In the genomic region with DNA sequence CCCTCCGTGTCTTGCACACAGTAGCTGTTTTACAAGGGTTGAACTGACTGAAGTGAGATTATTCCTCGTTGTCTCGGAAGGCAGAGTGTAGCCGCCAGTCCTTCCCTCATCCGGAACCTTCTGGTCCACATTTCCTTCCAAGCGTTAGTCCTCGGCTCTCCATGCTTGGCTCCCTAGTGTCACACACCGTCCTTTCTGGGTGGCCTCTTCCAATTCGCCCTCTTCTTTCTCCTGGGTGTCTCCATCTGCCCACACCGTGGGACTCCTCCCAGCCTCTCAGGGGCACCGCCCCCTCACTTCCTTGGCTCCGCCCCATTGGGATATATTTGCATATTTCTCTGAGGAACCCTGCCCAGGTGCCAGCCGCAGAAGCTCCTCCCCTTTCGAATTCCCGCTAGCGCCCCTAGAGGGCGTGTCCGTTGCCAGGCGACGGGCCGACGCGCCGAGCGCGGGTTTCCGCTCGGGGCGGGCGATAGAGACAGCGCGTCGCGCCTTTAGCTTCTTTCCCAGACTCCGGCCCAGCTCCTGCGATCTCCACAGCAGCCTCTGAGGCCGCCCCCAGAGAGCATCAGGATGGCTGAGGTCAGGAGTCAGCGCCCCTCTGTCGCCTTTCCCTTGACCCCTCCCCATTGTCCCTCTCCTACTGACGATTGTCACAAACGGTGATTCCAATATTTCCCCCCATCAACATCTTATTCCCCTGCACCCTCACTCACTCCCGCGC, we compare ENCODE assay signal across 1 cellular context.
TF ChIP-seq lines count a peak whose summit lies in the region.

A gene with protein sequence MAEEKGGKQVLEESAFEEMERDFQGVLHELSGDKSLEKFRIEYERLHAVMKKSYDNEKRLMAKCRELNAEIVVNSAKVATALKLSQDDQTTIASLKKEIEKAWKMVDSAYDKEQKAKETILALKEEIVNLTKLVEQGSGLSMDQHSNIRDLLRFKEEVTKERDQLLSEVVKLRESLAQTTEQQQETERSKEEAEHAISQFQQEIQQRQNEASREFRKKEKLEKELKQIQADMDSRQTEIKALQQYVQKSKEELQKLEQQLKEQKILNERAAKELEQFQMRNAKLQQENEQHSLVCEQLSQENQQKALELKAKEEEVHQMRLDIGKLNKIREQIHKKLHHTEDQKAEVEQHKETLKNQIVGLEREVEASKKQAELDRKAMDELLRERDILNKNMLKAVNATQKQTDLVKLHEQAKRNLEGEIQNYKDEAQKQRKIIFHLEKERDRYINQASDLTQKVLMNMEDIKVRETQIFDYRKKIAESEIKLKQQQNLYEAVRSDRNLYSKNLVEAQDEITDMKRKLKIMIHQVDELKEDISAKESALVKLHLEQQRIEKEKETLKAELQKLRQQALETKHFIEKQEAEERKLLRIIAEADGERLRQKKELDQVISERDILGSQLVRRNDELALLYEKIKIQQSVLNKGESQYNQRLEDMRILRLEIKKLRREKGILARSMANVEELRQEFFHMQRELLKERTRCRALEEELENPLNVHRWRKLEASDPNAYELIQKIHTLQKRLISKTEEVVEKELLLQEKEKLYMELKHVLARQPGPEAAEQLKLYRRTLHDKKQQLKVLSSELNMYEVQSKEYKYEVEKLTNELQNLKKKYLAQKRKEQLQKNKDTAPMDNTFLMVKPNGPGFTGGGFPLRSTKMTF (plus strand): TSS at position 509 of the 724 bp plus-strand sequence. CDS start 65 bp downstream, at position 574.

TF ChIP-seq in H1, 55 proteins besides CTCF, POLR2A, EP300 and RAD21:
- TF ChIP-seq TAF7 (optimal IDR thresholded peaks at IDR 0.05; ENCODE audit: borderline replicate concordance, low read depth, low read length) (no peak), PHF8 (conservative IDR thresholded peaks at IDR 0.05; ENCODE audit: low read depth, low read length) (0 out of 2 replicates have a peak, but pooled peaks have one; percentile 31), CTBP2 (IDR thresholded peaks at IDR 0.05; ENCODE audit: borderline replicate concordance, insufficient read depth, insufficient read length, low read length) (no peak), CHD2 (IDR thresholded peaks at IDR 0.05; ENCODE audit: low read length) (no peak), SIN3A (conservative IDR thresholded peaks at IDR 0.05 in 1 of 2, IDR thresholded peaks at IDR 0.05 in 1 of 2; ENCODE audit: low read depth in 1 of 2, low read length in 2 of 2) (peak; percentile 82 to 98; a peak in 3 of 4 replicates), TEAD4 (IDR thresholded peaks at IDR 0.05; ENCODE audit: low read depth, low read length) (peak; percentile 47; the same call in 1 of the 2 replicates), SP1 (IDR thresholded peaks at IDR 0.05; ENCODE audit: low read depth, low read length) (peak; percentile 75), KDM1A (IDR thresholded peaks at IDR 0.05; ENCODE audit: borderline replicate concordance, low read length) (no peak), SAP30 (IDR thresholded peaks at IDR 0.05; ENCODE audit: insufficient read depth, insufficient replicate concordance, low read length) (no peak), KDM4A (IDR thresholded peaks at IDR 0.05; ENCODE audit: low read depth, low read length, severe bottlenecking) (peak; percentile 32), NRF1 (IDR thresholded peaks at IDR 0.05; ENCODE audit: low read depth, low read length) (no peak), EGR1 (IDR thresholded peaks at IDR 0.05; ENCODE audit: borderline replicate concordance, low read depth, low read length) (peak; percentile 50; the same call in 1 of the 2 replicates), TCF12 (IDR thresholded peaks at IDR 0.05; ENCODE audit: low read depth, low read length) (0 out of 2 replicates have a peak, but pooled peaks have one; percentile 26), TBP (IDR thresholded peaks at IDR 0.05; ENCODE audit: low read depth, low read length) (no peak), CBX5 (IDR thresholded peaks at IDR 0.05; ENCODE audit: low read depth, low read length) (no peak), FOSL1 (IDR thresholded peaks at IDR 0.05; ENCODE audit: insufficient read depth, low read depth, low read length) (no peak), SP4 (IDR thresholded peaks at IDR 0.05; ENCODE audit: low read length) (0 out of 2 replicates have a peak, but pooled peaks have one; percentile 59), HDAC2 (IDR thresholded peaks at IDR 0.05; ENCODE audit: borderline replicate concordance in 1 of 2, low read depth in 2 of 2, low read length in 2 of 2) (0 out of 4 replicates have a peak, but pooled peaks of 1 of the 2 experiments have one; percentile 53)
- TF ChIP-seq, protein P1, sequence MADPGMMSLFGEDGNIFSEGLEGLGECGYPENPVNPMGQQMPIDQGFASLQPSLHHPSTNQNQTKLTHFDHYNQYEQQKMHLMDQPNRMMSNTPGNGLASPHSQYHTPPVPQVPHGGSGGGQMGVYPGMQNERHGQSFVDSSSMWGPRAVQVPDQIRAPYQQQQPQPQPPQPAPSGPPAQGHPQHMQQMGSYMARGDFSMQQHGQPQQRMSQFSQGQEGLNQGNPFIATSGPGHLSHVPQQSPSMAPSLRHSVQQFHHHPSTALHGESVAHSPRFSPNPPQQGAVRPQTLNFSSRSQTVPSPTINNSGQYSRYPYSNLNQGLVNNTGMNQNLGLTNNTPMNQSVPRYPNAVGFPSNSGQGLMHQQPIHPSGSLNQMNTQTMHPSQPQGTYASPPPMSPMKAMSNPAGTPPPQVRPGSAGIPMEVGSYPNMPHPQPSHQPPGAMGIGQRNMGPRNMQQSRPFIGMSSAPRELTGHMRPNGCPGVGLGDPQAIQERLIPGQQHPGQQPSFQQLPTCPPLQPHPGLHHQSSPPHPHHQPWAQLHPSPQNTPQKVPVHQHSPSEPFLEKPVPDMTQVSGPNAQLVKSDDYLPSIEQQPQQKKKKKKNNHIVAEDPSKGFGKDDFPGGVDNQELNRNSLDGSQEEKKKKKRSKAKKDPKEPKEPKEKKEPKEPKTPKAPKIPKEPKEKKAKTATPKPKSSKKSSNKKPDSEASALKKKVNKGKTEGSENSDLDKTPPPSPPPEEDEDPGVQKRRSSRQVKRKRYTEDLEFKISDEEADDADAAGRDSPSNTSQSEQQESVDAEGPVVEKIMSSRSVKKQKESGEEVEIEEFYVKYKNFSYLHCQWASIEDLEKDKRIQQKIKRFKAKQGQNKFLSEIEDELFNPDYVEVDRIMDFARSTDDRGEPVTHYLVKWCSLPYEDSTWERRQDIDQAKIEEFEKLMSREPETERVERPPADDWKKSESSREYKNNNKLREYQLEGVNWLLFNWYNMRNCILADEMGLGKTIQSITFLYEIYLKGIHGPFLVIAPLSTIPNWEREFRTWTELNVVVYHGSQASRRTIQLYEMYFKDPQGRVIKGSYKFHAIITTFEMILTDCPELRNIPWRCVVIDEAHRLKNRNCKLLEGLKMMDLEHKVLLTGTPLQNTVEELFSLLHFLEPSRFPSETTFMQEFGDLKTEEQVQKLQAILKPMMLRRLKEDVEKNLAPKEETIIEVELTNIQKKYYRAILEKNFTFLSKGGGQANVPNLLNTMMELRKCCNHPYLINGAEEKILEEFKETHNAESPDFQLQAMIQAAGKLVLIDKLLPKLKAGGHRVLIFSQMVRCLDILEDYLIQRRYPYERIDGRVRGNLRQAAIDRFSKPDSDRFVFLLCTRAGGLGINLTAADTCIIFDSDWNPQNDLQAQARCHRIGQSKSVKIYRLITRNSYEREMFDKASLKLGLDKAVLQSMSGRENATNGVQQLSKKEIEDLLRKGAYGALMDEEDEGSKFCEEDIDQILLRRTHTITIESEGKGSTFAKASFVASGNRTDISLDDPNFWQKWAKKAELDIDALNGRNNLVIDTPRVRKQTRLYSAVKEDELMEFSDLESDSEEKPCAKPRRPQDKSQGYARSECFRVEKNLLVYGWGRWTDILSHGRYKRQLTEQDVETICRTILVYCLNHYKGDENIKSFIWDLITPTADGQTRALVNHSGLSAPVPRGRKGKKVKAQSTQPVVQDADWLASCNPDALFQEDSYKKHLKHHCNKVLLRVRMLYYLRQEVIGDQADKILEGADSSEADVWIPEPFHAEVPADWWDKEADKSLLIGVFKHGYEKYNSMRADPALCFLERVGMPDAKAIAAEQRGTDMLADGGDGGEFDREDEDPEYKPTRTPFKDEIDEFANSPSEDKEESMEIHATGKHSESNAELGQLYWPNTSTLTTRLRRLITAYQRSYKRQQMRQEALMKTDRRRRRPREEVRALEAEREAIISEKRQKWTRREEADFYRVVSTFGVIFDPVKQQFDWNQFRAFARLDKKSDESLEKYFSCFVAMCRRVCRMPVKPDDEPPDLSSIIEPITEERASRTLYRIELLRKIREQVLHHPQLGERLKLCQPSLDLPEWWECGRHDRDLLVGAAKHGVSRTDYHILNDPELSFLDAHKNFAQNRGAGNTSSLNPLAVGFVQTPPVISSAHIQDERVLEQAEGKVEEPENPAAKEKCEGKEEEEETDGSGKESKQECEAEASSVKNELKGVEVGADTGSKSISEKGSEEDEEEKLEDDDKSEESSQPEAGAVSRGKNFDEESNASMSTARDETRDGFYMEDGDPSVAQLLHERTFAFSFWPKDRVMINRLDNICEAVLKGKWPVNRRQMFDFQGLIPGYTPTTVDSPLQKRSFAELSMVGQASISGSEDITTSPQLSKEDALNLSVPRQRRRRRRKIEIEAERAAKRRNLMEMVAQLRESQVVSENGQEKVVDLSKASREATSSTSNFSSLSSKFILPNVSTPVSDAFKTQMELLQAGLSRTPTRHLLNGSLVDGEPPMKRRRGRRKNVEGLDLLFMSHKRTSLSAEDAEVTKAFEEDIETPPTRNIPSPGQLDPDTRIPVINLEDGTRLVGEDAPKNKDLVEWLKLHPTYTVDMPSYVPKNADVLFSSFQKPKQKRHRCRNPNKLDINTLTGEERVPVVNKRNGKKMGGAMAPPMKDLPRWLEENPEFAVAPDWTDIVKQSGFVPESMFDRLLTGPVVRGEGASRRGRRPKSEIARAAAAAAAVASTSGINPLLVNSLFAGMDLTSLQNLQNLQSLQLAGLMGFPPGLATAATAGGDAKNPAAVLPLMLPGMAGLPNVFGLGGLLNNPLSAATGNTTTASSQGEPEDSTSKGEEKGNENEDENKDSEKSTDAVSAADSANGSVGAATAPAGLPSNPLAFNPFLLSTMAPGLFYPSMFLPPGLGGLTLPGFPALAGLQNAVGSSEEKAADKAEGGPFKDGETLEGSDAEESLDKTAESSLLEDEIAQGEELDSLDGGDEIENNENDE (IDR thresholded peaks at IDR 0.05; ENCODE audit: insufficient replicate concordance, low read length), result no peak
- TF ChIP-seq, protein P2, sequence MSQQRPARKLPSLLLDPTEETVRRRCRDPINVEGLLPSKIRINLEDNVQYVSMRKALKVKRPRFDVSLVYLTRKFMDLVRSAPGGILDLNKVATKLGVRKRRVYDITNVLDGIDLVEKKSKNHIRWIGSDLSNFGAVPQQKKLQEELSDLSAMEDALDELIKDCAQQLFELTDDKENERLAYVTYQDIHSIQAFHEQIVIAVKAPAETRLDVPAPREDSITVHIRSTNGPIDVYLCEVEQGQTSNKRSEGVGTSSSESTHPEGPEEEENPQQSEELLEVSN (IDR thresholded peaks at IDR 0.05), result peak; percentile 89
- TF ChIP-seq, protein P3, sequence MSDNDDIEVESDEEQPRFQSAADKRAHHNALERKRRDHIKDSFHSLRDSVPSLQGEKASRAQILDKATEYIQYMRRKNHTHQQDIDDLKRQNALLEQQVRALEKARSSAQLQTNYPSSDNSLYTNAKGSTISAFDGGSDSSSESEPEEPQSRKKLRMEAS (IDR thresholded peaks at IDR 0.05), result peak; percentile 50; the same call in 1 of the 2 replicates
TF ChIP-seq in H1: peak in this region for 11.
